ENCODE assay signal across 12 cellular contexts in genomic region chr1:3070304-3070653, GRCh38. TPM values are rescaled to one million over a fixed set of nuclear protein-coding genes. Genes with fewer than 3 reads are reported as not detected.
A peak's percentile ranks its signal among the peaks of the same experiment; 100 is the strongest.
DNase-seq lines count a peak whose midpoint lies in the region; ATAC-seq and TF ChIP-seq lines count a peak whose summit lies in the region.
"Had no signal": no experiment of that assay in that cellular context is flagged by ENCODE, and none has a peak within 500 bp of the region (broad histone marks: within the 10 kb centered on the region; RNA-seq: fewer than 3 reads in every experiment).

No MANE protein-coding gene starts in this region.

- intact Hi-C loops in cardiac septum (cut with DNase I) (loop anchor here (2.0 kb wide), 1 partner anchor 279 kb away; no protein-coding TSS in a partner anchor), Right ventricle myocardium inferior (cut with DNase I) (loop anchor here (5.0 kb wide), 1 partner anchor 102 kb away; no protein-coding TSS in a partner anchor)

- no peak overlapping the region for H3K27ac ChIP-seq in effector memory CD4-positive, alpha-beta T cell (ENCODE audit: insufficient read depth, low read length, poor library complexity, severe bottlenecking)
- H3K27ac ChIP-seq in neural cell (ENCODE audit: low read length) (no peak overlapping the region), urinary bladder (ENCODE audit: low read depth) (no peak overlapping the region)

- TF ChIP-seq RAD21 in neural cell (conservative IDR thresholded peaks at IDR 0.05): no peak

- H3K4me1 ChIP-seq in effector memory CD4-positive, alpha-beta T cell (ENCODE audit: control insufficient read depth, insufficient read depth, low read length, poor library complexity, severe bottlenecking): peaks cover 11% of the 10 kb centered on the region
- no peaks in the 10 kb centered on the region for H3K4me1 ChIP-seq in urinary bladder (ENCODE audit: insufficient read depth)

- no peaks in the 10 kb centered on the region for H4K20me1 ChIP-seq in neural cell (ENCODE audit: insufficient read depth)

- H3K9me3 ChIP-seq in effector memory CD4-positive, alpha-beta T cell (ENCODE audit: control insufficient read depth, low read length): no peaks in the 10 kb centered on the region
- H3K9me3 ChIP-seq in neural cell (ENCODE audit: low read length): no peaks in the 10 kb centered on the region

- H3K27me3 ChIP-seq in effector memory CD4-positive, alpha-beta T cell (replicated peaks; ENCODE audit: control insufficient read depth, insufficient read depth, low read length, poor library complexity, severe bottlenecking): peaks cover 40% of the 10 kb centered on the region
- H3K27me3 ChIP-seq in neural cell (ENCODE audit: insufficient read depth, low read depth, low read length): peaks cover 58% of the 10 kb centered on the region

- H2AFZ ChIP-seq in neural cell (ENCODE audit: low read depth, low read length): no peak overlapping the region

- no peak for TF ChIP-seq CTCF in neural cell (IDR thresholded peaks at IDR 0.05; ENCODE audit: poor library complexity, severe bottlenecking)

- peaks cover 81% of the 10 kb centered on the region for H3K79me2 ChIP-seq in neural cell (replicated peaks; ENCODE audit: insufficient read depth, low read length)

- no peaks in the 10 kb centered on the region for H3K9me3 Mint-ChIP-seq in stimulated activated effector memory CD8-positive, alpha-beta T cell treated with anti-CD3 and anti-CD28 coated beads, Interleukin-12 subunit alpha, Interleukin-12 subunit beta, amount 100 ng/mL, for 72 hours
- H3K9me3 Mint-ChIP-seq: T-helper 1 cell treated with Interleukin-12 subunit alpha and Interleukin-12 subunit beta and Interleukin-4 antibody, amounts not matched to agents 30 μg/mL and 1 μg/mL, for 36 hours had no signal

- H3K4me3 Mint-ChIP-seq in stimulated activated effector memory CD8-positive, alpha-beta T cell treated with anti-CD3 and anti-CD28 coated beads, Interleukin-12 subunit alpha, Interleukin-12 subunit beta, amount 100 ng/mL, for 72 hours: no peak overlapping the region
- H3K4me3 Mint-ChIP-seq: T-helper 1 cell treated with Interleukin-12 subunit alpha and Interleukin-12 subunit beta and Interleukin-4 antibody, amounts not matched to agents 30 μg/mL and 1 μg/mL, for 36 hours had no signal

- no peak overlapping the region for H3K27ac Mint-ChIP-seq in stimulated activated effector memory CD8-positive, alpha-beta T cell treated with anti-CD3 and anti-CD28 coated beads, Interleukin-12 subunit alpha, Interleukin-12 subunit beta, amount 100 ng/mL, for 72 hours
- H3K27ac Mint-ChIP-seq: T-helper 1 cell treated with Interleukin-12 subunit alpha and Interleukin-12 subunit beta and Interleukin-4 antibody, amounts not matched to agents 30 μg/mL and 1 μg/mL, for 36 hours had no signal

- H3K4me1 Mint-ChIP-seq in stimulated activated effector memory CD8-positive, alpha-beta T cell treated with anti-CD3 and anti-CD28 coated beads, Interleukin-12 subunit alpha, Interleukin-12 subunit beta, amount 100 ng/mL, for 72 hours: no peaks in the 10 kb centered on the region

- no peaks in the 10 kb centered on the region for H3K9me2 ChIP-seq in neural cell (ENCODE audit: insufficient read depth, low read length)

- no peaks in the 10 kb centered on the region for H3K36me3 Mint-ChIP-seq in stimulated activated effector memory CD8-positive, alpha-beta T cell treated with anti-CD3 and anti-CD28 coated beads, Interleukin-12 subunit alpha, Interleukin-12 subunit beta, amount 100 ng/mL, for 72 hours

- no peak for ATAC-seq in Right ventricle myocardium inferior
- ATAC-seq in stimulated activated effector memory CD8-positive, alpha-beta T cell treated with anti-CD3 and anti-CD28 coated beads, Interleukin-12 subunit alpha, Interleukin-12 subunit beta, amount 100 ng/mL, for 72 hours: no peak

- H3K4me2 ChIP-seq in neural cell (ENCODE audit: low read length): no peak overlapping the region

- no peaks in the 10 kb centered on the region for H3K36me3 ChIP-seq in effector memory CD4-positive, alpha-beta T cell (ENCODE audit: control insufficient read depth, insufficient read depth, low read length)
- H3K36me3 ChIP-seq in neural cell (ENCODE audit: insufficient read depth, low read length): no peaks in the 10 kb centered on the region
- H3K36me3 ChIP-seq in urinary bladder (ENCODE audit: insufficient read depth): no peaks in the 10 kb centered on the region

- DNase-seq in cardiac septum (ENCODE audit: low spot score): peak; percentile 27
- DNase-seq in Right ventricle myocardium inferior (ENCODE audit: missing footprints): no peak
- DNase-seq in effector memory CD4-positive, alpha-beta T cell: no peak
- DNase-seq in DMS79 (lab: John Stamatoyannopoulos, UW): no peak
- DNase-seq in stimulated activated effector memory CD8-positive, alpha-beta T cell treated with anti-CD3 and anti-CD28 coated beads, Interleukin-12 subunit alpha, Interleukin-12 subunit beta, amount 100 ng/mL, for 72 hours (ENCODE audit: low spot score in 2 of 2): no peak
- DNase-seq in NCI-H1436 (lab: John Stamatoyannopoulos, UW): no peak
- DNase-seq: activated CD8-positive, alpha-beta memory T cell treated with anti-CD3 and anti-CD28 coated beads, Interleukin-2, amount 50 U/mL, for 48 hours; NCI-H510A treated with DMSO at 0.1 percent for 48 hours had no signal

- no peak for TF ChIP-seq EP300 in neural cell (conservative IDR thresholded peaks at IDR 0.05; ENCODE audit: poor library complexity, severe bottlenecking)

- under 1% methylated on average over 58 of the region's 59 CpGs for WGBS in urinary bladder

- H3K4me3 ChIP-seq in effector memory CD4-positive, alpha-beta T cell (ENCODE audit: insufficient read depth, low read depth, low read length, poor library complexity, severe bottlenecking): peak overlapping the region; percentile 52
- H3K4me3 ChIP-seq in neural cell (ENCODE audit: low read length) (peak overlapping the region; percentile 65), urinary bladder (ENCODE audit: low read depth, low read length) (peak overlapping the region; percentile 79)

- H3K9ac ChIP-seq in neural cell (ENCODE audit: low read length): peak overlapping the region; percentile 57

- H3F3A ChIP-seq in neural cell (ENCODE audit: insufficient read depth, low read length, poor library complexity, severe bottlenecking): no peaks in the 10 kb centered on the region

TF ChIP-seq in neural cell, 6 proteins besides CTCF, POLR2A, EP300 and RAD21:
- TF ChIP-seq SMC3 (conservative IDR thresholded peaks at IDR 0.05; ENCODE audit: poor library complexity) (no peak), TAF1 (IDR thresholded peaks at IDR 0.05; ENCODE audit: low read depth) (no peak), EZH2 (IDR thresholded peaks at IDR 0.05; ENCODE audit: borderline replicate concordance, insufficient read depth, low read length, poor library complexity, severe bottlenecking) (no peak), REST (IDR thresholded peaks at IDR 0.05; ENCODE audit: borderline replicate concordance) (no peak), MXI1 (conservative IDR thresholded peaks at IDR 0.05; ENCODE audit: poor library complexity, severe bottlenecking) (no peak), POLR2AphosphoS5 (IDR thresholded peaks at IDR 0.05) (no peak)

RNA-seq across cellular contexts. Expression of gene PRDM16, which starts 1.3 kb away (rescaled TPM):
- total RNA-seq in cardiac septum (12.9 TPM), Right ventricle myocardium inferior (12.8 TPM), urinary bladder (3.7 TPM)
- polyA plus RNA-seq in neural cell (0.16 and 0.21 TPM in 2 replicates), urinary bladder (2.8 TPM)
- 2.7 and 5.1 TPM in 2 replicates for polyA minus RNA-seq in neural cell

RNA-seq across cellular contexts. Expression of gene ACTRT2, which starts 49.0 kb away (rescaled TPM):
- total RNA-seq in cardiac septum (not detected), Right ventricle myocardium inferior (not detected), urinary bladder (not detected)
- polyA plus RNA-seq in neural cell (not detected in 2 replicates), urinary bladder (not detected)
- polyA minus RNA-seq in neural cell: not detected in 2 replicates
- total RNA-seq: chondrocyte had no signal
